ENCODE assay signal across 31 cellular contexts in genomic region chr12:123854232-123854631, GRCh38.
"Had no signal": no experiment of that assay in that cellular context is flagged by ENCODE, and none has a peak within 500 bp of the region (broad histone marks: within the 10 kb centered on the region; RNA-seq: fewer than 3 reads in every experiment).

No MANE protein-coding gene starts in this region.

- H3K9me3 ChIP-seq: esophagus squamous epithelium, gastroesophageal sphincter, heart right ventricle had no signal

- ATAC-seq: activated CD4-positive, alpha-beta T cell treated with anti-CD3 and anti-CD28 coated beads for 36 hours; activated naive CD4-positive, alpha-beta T cell treated with anti-CD3 and anti-CD28 coated beads, Interleukin-2, amount 50 U/mL, for 72 hours; activated T-cell treated with anti-CD3 and anti-CD28 coated beads, Interleukin-2, amount 50 U/mL, for 72 hours; effector memory CD8-positive, alpha-beta T cell; gastroesophageal sphincter; heart right ventricle had no signal

- H3K4me3 ChIP-seq: esophagus squamous epithelium, gastroesophageal sphincter, heart right ventricle had no signal

- DNase-seq: activated CD4-positive, alpha-beta memory T cell treated with anti-CD3 and anti-CD28 coated beads, Interleukin-2, amount 10 ng/mL, durations not matched to agents 7 days and 5 days; activated CD4-positive, alpha-beta T cell treated with anti-CD3 and anti-CD28 coated beads for 36 hours; activated CD4-positive, alpha-beta T cell treated with anti-CD3 and anti-CD28 coated beads, Interleukin-2, amount 10 ng/mL, durations not matched to agents 7 days and 5 days; activated CD4-positive, alpha-beta T cell treated with anti-CD3 and anti-CD28 coated beads, Interleukin-2, amount 50 U/mL, for 4 hours; activated CD4-positive, CD25-positive, alpha-beta regulatory T cell; activated CD4-positive, CD25-positive, alpha-beta regulatory T cell treated with anti-CD3 and anti-CD28 coated beads, Interleukin-2, amount 50 U/mL, for 72 hours; activated CD8-positive, alpha-beta memory T cell treated with anti-CD3 and anti-CD28 coated beads, Interleukin-2, amount 50 U/mL, for 48 hours; activated gamma-delta T cell; activated naive CD4-positive, alpha-beta T cell; activated naive CD4-positive, alpha-beta T cell treated with anti-CD3 and anti-CD28 coated beads, Interleukin-2, amount 10 ng/mL, durations not matched to agents 7 days and 5 days; activated naive CD8-positive, alpha-beta T cell treated with anti-CD3 and anti-CD28 coated beads, Interleukin-2, amount 10 ng/mL, durations not matched to agents 7 days and 5 days; activated T-cell treated with anti-CD3 and anti-CD28 coated beads for 4 hours; activated T-cell treated with anti-CD3 and anti-CD28 coated beads, Interleukin-2, amount 50 U/mL, for 24 hours; activated T-cell treated with anti-CD3 and anti-CD28 coated beads, Interleukin-2, amount 50 U/mL, for 72 hours; brain microvascular endothelial cell; cortex of kidney; dermis blood vessel endothelial cell; effector CD4-positive, alpha-beta T cell; effector memory CD8-positive, alpha-beta T cell; esophagus squamous epithelium; foreskin melanocyte; heart right ventricle; T-helper 2 cell had no signal

- FAIRE-seq: astrocyte, bronchial epithelial cell, endometrium, endothelial cell of umbilical vein had no signal

- H3K27me3 ChIP-seq: brain microvascular endothelial cell had no signal

- H3K27me3 Mint-ChIP-seq: activated naive CD4-positive, alpha-beta T cell treated with anti-CD3 and anti-CD28 coated beads, Interleukin-2, amount 10 ng/mL, durations not matched to agents 7 days and 5 days had no signal

- H3K36me3 Mint-ChIP-seq: activated naive CD4-positive, alpha-beta T cell treated with anti-CD3 and anti-CD28 coated beads, Interleukin-2, amount 10 ng/mL, durations not matched to agents 7 days and 5 days; activated naive CD4-positive, alpha-beta T cell treated with anti-CD3 and anti-CD28 coated beads, Interleukin-2, amount 50 U/mL, for 72 hours; activated naive CD8-positive, alpha-beta T cell treated with anti-CD3 and anti-CD28 coated beads, Interleukin-2, amount 10 ng/mL, durations not matched to agents 7 days and 5 days had no signal

- H3K36me3 ChIP-seq: brain microvascular endothelial cell, esophagus squamous epithelium, gastroesophageal sphincter, heart right ventricle had no signal

- H3K27ac ChIP-seq: brain microvascular endothelial cell, epithelial cell of prostate, esophagus squamous epithelium, gastroesophageal sphincter, heart right ventricle had no signal

- H3K4me1 ChIP-seq: esophagus squamous epithelium, gastroesophageal sphincter, heart right ventricle had no signal

- H3K4me3 Mint-ChIP-seq: activated CD4-positive, alpha-beta memory T cell treated with anti-CD3 and anti-CD28 coated beads, Interleukin-2, amount 10 ng/mL, durations not matched to agents 7 days and 5 days; activated CD4-positive, alpha-beta T cell treated with anti-CD3 and anti-CD28 coated beads for 36 hours; activated CD4-positive, alpha-beta T cell treated with anti-CD3 and anti-CD28 coated beads, Interleukin-2, amount 10 ng/mL, durations not matched to agents 7 days and 5 days; activated naive CD4-positive, alpha-beta T cell treated with anti-CD3 and anti-CD28 coated beads, Interleukin-2, amount 10 ng/mL, durations not matched to agents 7 days and 5 days; activated naive CD8-positive, alpha-beta T cell treated with anti-CD3 and anti-CD28 coated beads, Interleukin-2, amount 10 ng/mL, durations not matched to agents 7 days and 5 days; activated T-cell treated with anti-CD3 and anti-CD28 coated beads, Interleukin-2, amount 50 U/mL, for 24 hours; activated T-cell treated with anti-CD3 and anti-CD28 coated beads, Interleukin-2, amount 50 U/mL, for 72 hours; central memory CD8-positive, alpha-beta T cell; effector memory CD8-positive, alpha-beta T cell had no signal

- H3K27ac Mint-ChIP-seq: activated CD4-positive, alpha-beta memory T cell treated with anti-CD3 and anti-CD28 coated beads, Interleukin-2, amount 10 ng/mL, durations not matched to agents 7 days and 5 days; activated CD4-positive, alpha-beta T cell treated with anti-CD3 and anti-CD28 coated beads for 36 hours; activated CD4-positive, alpha-beta T cell treated with anti-CD3 and anti-CD28 coated beads, Interleukin-2, amount 10 ng/mL, durations not matched to agents 7 days and 5 days; activated naive CD4-positive, alpha-beta T cell treated with anti-CD3 and anti-CD28 coated beads, Interleukin-2, amount 10 ng/mL, durations not matched to agents 7 days and 5 days; activated naive CD4-positive, alpha-beta T cell treated with anti-CD3 and anti-CD28 coated beads, Interleukin-2, amount 50 U/mL, for 72 hours; activated naive CD8-positive, alpha-beta T cell treated with anti-CD3 and anti-CD28 coated beads, Interleukin-2, amount 10 ng/mL, durations not matched to agents 7 days and 5 days; activated T-cell treated with anti-CD3 and anti-CD28 coated beads, Interleukin-2, amount 50 U/mL, for 24 hours; activated T-cell treated with anti-CD3 and anti-CD28 coated beads, Interleukin-2, amount 50 U/mL, for 72 hours; effector memory CD8-positive, alpha-beta T cell had no signal

- H3K9me3 Mint-ChIP-seq: activated CD4-positive, alpha-beta memory T cell treated with anti-CD3 and anti-CD28 coated beads, Interleukin-2, amount 10 ng/mL, durations not matched to agents 7 days and 5 days; activated CD4-positive, alpha-beta T cell treated with anti-CD3 and anti-CD28 coated beads, Interleukin-2, amount 10 ng/mL, durations not matched to agents 7 days and 5 days; activated naive CD4-positive, alpha-beta T cell treated with anti-CD3 and anti-CD28 coated beads, Interleukin-2, amount 10 ng/mL, durations not matched to agents 7 days and 5 days; activated naive CD4-positive, alpha-beta T cell treated with anti-CD3 and anti-CD28 coated beads, Interleukin-2, amount 50 U/mL, for 72 hours; activated naive CD8-positive, alpha-beta T cell treated with anti-CD3 and anti-CD28 coated beads, Interleukin-2, amount 10 ng/mL, durations not matched to agents 7 days and 5 days; activated T-cell treated with anti-CD3 and anti-CD28 coated beads, Interleukin-2, amount 50 U/mL, for 24 hours; activated T-cell treated with anti-CD3 and anti-CD28 coated beads, Interleukin-2, amount 50 U/mL, for 72 hours; central memory CD8-positive, alpha-beta T cell; effector memory CD8-positive, alpha-beta T cell had no signal

- H3K4me1 Mint-ChIP-seq: activated CD4-positive, alpha-beta memory T cell treated with anti-CD3 and anti-CD28 coated beads, Interleukin-2, amount 10 ng/mL, durations not matched to agents 7 days and 5 days; activated CD4-positive, alpha-beta T cell treated with anti-CD3 and anti-CD28 coated beads for 36 hours; activated CD4-positive, alpha-beta T cell treated with anti-CD3 and anti-CD28 coated beads, Interleukin-2, amount 10 ng/mL, durations not matched to agents 7 days and 5 days; activated naive CD4-positive, alpha-beta T cell treated with anti-CD3 and anti-CD28 coated beads, Interleukin-2, amount 10 ng/mL, durations not matched to agents 7 days and 5 days; activated naive CD8-positive, alpha-beta T cell treated with anti-CD3 and anti-CD28 coated beads, Interleukin-2, amount 10 ng/mL, durations not matched to agents 7 days and 5 days; central memory CD8-positive, alpha-beta T cell had no signal
